2 cellular contexts compared by ENCODE assay signal in genomic region chr1:197907846-197908616, GRCh38.
TF ChIP-seq lines count a peak whose summit lies in the region.

No MANE protein-coding gene starts in this region.

TF ChIP-seq in K562, 482 proteins besides CTCF, POLR2A, EP300 and RAD21:
- TF ChIP-seq TAL1 (IDR thresholded peaks at IDR 0.05), result no peak
- TF ChIP-seq ASH1L (IDR thresholded peaks at IDR 0.05; ENCODE audit: borderline replicate concordance, low read depth, partially characterized antibody), result no peak
- TF ChIP-seq C11orf30 (IDR thresholded peaks at IDR 0.05; ENCODE audit: low read depth), result no peak
- no peak for TF ChIP-seq ELK1 (CRISPR knock-in tag; IDR thresholded peaks at IDR 0.05)
- no peak for TF ChIP-seq POLR2G (IDR thresholded peaks at IDR 0.05; ENCODE audit: low read depth, low read length)
- TF ChIP-seq YBX1 (IDR thresholded peaks at IDR 0.05), result no peak
- TF ChIP-seq TRIM28 (IDR thresholded peaks at IDR 0.05), result no peak
- TF ChIP-seq PHB (CRISPR knock-in tag; IDR thresholded peaks at IDR 0.05), result no peak
- TF ChIP-seq FUS (optimal IDR thresholded peaks at IDR 0.05; ENCODE audit: low read depth, low read length), result no peak
- no peak for TF ChIP-seq WHSC1 (IDR thresholded peaks at IDR 0.05; ENCODE audit: low read length)
- TF ChIP-seq CBFB (CRISPR knock-in tag; IDR thresholded peaks at IDR 0.05), result no peak
- no peak for TF ChIP-seq NCOA2 (IDR thresholded peaks at IDR 0.05; ENCODE audit: partially characterized antibody in 2 of 2)
- TF ChIP-seq ZBTB43 (CRISPR knock-in tag; IDR thresholded peaks at IDR 0.05), result no peak
- TF ChIP-seq NFE2 (IDR thresholded peaks at IDR 0.05; ENCODE audit: low read depth), result no peak
TF ChIP-seq in K562: peak in this region for 0.

TF ChIP-seq in SK-N-SH, 30 proteins besides CTCF, POLR2A, EP300 and RAD21:
- TF ChIP-seq ZBTB33 (IDR thresholded peaks at IDR 0.05; ENCODE audit: borderline replicate concordance, low read depth) (no peak), GABPA (IDR thresholded peaks at IDR 0.05; ENCODE audit: low read depth) (no peak), MEF2A (IDR thresholded peaks at IDR 0.05; ENCODE audit: borderline replicate concordance, low read depth) (no peak), CHD2 (IDR thresholded peaks at IDR 0.05; ENCODE audit: low read length, partially characterized antibody) (no peak), NRF1 (IDR thresholded peaks at IDR 0.05; ENCODE audit: low read depth, low read length) (no peak), USF1 (IDR thresholded peaks at IDR 0.05; ENCODE audit: borderline replicate concordance, low read depth) (no peak), USF2 (IDR thresholded peaks at IDR 0.05; ENCODE audit: borderline replicate concordance, low read depth, low read length) (no peak), RCOR1 (IDR thresholded peaks at IDR 0.05; ENCODE audit: low read length) (no peak), FOXM1 (IDR thresholded peaks at IDR 0.05; ENCODE audit: low read depth) (no peak)
